In genomic region chr20:6733965-6734364, GRCh38 we compare ENCODE assay signal across 35 cellular contexts.
"Had no signal": no experiment of that assay in that cellular context is flagged by ENCODE, and none has a peak within 500 bp of the region (broad histone marks: within the 10 kb centered on the region; RNA-seq: fewer than 3 reads in every experiment).

No MANE protein-coding gene starts in this region.

- H3K9me3 ChIP-seq: MG63 had no signal

- H3K36me3 ChIP-seq: MG63 had no signal

- H3K4me3 ChIP-seq: MG63 had no signal

- H3K27me3 ChIP-seq: MG63 had no signal

- DNase-seq: Karpas-422, Kasumi-1, MG63, MM.1S, MV-4-11, NCI-H1048, NCI-H1092, NCI-H1092 treated with DMSO at 0.1 percent for 48 hours, NCI-H1105, NCI-H1105 treated with DMSO at 0.1 percent for 48 hours, NCI-H1417, NCI-H1417 treated with DMSO at 0.1 percent for 48 hours, NCI-H1436, NCI-H1436 treated with DMSO at 0.1 percent for 48 hours, NCI-H146, NCI-H1694, NCI-H1694 treated with DMSO at 0.1 percent for 48 hours, NCI-H187, NCI-H187 treated with DMSO at 0.1 percent for 48 hours, NCI-H1930, NCI-H2029, NCI-H2029 treated with DMSO at 0.1 percent for 48 hours, NCI-H2081, NCI-H2081 treated with DMSO at 0.1 percent for 48 hours, NCI-H2107, NCI-H2171, NCI-H2171 treated with DMSO at 0.1 percent for 48 hours, NCI-H2227 treated with DMSO at 0.1 percent for 48 hours, NCI-H226, NCI-H345, NCI-H446, NCI-H446 treated with DMSO at 0.1 percent for 48 hours, NCI-H510A, NCI-H510A treated with DMSO at 0.1 percent for 48 hours, NCI-H524 had no signal
